ENCODE assay signal across 18 cellular contexts in genomic region chr5:174374206-174374605, GRCh38.
DNase-seq lines count a peak whose midpoint lies in the region; ATAC-seq and TF ChIP-seq lines count a peak whose summit lies in the region.
"Had no signal": no experiment of that assay in that cellular context is flagged by ENCODE, and none has a peak within 500 bp of the region (broad histone marks: within the 10 kb centered on the region; RNA-seq: fewer than 3 reads in every experiment).

No MANE protein-coding gene starts in this region.

- in situ Hi-C loops in G401 (cut with HindIII; ENCODE audit: low sequenced_read_pairs) = no loop called here

- H3K4me3 ChIP-seq in neural progenitor cell = no peak overlapping the region
- no peak overlapping the region for H3K4me3 ChIP-seq in smooth muscle cell
- H3K4me3 ChIP-seq: BLaER1 treated with 17β-estradiol and CSF1 and Interleukin-3, amounts not matched to agents 10 nM and 100 nM had no signal

- TF ChIP-seq CTCF in neural progenitor cell (IDR thresholded peaks at IDR 0.05) = no peak
- TF ChIP-seq CTCF in smooth muscle cell (IDR thresholded peaks at IDR 0.05; ENCODE audit: borderline replicate concordance, insufficient read depth, poor library complexity, severe bottlenecking) = no peak

- peaks cover 1% of the 10 kb centered on the region for H3K9me3 Mint-ChIP-seq in neural progenitor cell
- H3K9me3 Mint-ChIP-seq: CD4-positive, alpha-beta T cell had no signal

- no peaks in the 10 kb centered on the region for H3K9me3 ChIP-seq in neural progenitor cell (ENCODE audit: low read depth)
- H3K9me3 ChIP-seq in smooth muscle cell (replicated peaks; ENCODE audit: low read depth) = no peaks in the 10 kb centered on the region
- H3K9me3 ChIP-seq: Caco-2 had no signal

- H3K4me2 ChIP-seq in neural progenitor cell (no peak overlapping the region), smooth muscle cell (no peak overlapping the region)
- H3K4me2 ChIP-seq: BLaER1 treated with 17β-estradiol and CSF1 and Interleukin-3, amounts not matched to agents 10 nM and 100 nM had no signal

- no peak overlapping the region for H2AFZ ChIP-seq in neural progenitor cell (replicated peaks)
- H2AFZ ChIP-seq in smooth muscle cell (ENCODE audit: low read depth) = no peak overlapping the region

- H3K4me3 Mint-ChIP-seq in neural progenitor cell = no peak overlapping the region
- H3K4me3 Mint-ChIP-seq: B cell; CD4-positive, alpha-beta T cell; CD8-positive, alpha-beta T cell had no signal

- H3K27me3 Mint-ChIP-seq in neural progenitor cell (ENCODE audit: insufficient read depth, low read depth) = peaks cover 11% of the 10 kb centered on the region

- peak overlapping the region; percentile 50 for H3K27ac Mint-ChIP-seq in neural progenitor cell
- H3K27ac Mint-ChIP-seq: B cell; CD4-positive, alpha-beta T cell; CD8-positive, alpha-beta T cell had no signal

- H3K4me1 ChIP-seq in neural progenitor cell = no peaks in the 10 kb centered on the region
- H3K4me1 ChIP-seq in smooth muscle cell (ENCODE audit: low read depth) = no peaks in the 10 kb centered on the region
- H3K4me1 ChIP-seq: Caco-2 had no signal

- ATAC-seq in HG03520 (IDR thresholded peaks at IDR 0.05; ENCODE audit: unreplicated experiment) (no peak), HG02763 (IDR thresholded peaks at IDR 0.05; ENCODE audit: unreplicated experiment) (no peak)
- ATAC-seq: CD8-positive, alpha-beta T cell had no signal

- H3K36me3 ChIP-seq in neural progenitor cell = no peaks in the 10 kb centered on the region
- no peaks in the 10 kb centered on the region for H3K36me3 ChIP-seq in smooth muscle cell (ENCODE audit: low read depth)
- H3K36me3 ChIP-seq: BLaER1 treated with 17β-estradiol and CSF1 and Interleukin-3, amounts not matched to agents 10 nM and 100 nM had no signal

- DNase-seq in G401 (ENCODE audit: low spot score) (peak; percentile 1), neural progenitor cell (ENCODE audit: low spot score) (no peak), smooth muscle cell (lab: John Stamatoyannopoulos, UW; ENCODE audit: unreplicated experiment) (no peak), AG08395 (ENCODE audit: low spot score) (no peak)
- DNase-seq: 8988T; ACHN; AML-193; Caco-2; Calu3; CD4-positive, alpha-beta T cell; CD8-positive, alpha-beta T cell; DMS79 treated with DMSO at 0.1 percent for 48 hours; GF-D8 had no signal

- H4K20me1 ChIP-seq in neural progenitor cell (ENCODE audit: low read depth) (no peaks in the 10 kb centered on the region), smooth muscle cell (ENCODE audit: low read depth) (no peaks in the 10 kb centered on the region)
- H4K20me1 ChIP-seq: BLaER1 treated with 17β-estradiol and CSF1 and Interleukin-3, amounts not matched to agents 10 nM and 100 nM had no signal

- WGBS in smooth muscle cell (ENCODE audit: low lambda C conversion rate) = 73% methylated on average over 8 of the region's 8 CpGs

- no peak overlapping the region for H3K27ac ChIP-seq in neural progenitor cell
- peak overlapping the region; percentile 81 for H3K27ac ChIP-seq in smooth muscle cell (ENCODE audit: low read depth)
- H3K27ac ChIP-seq: BLaER1 treated with 17β-estradiol and CSF1 and Interleukin-3, amounts not matched to agents 10 nM and 100 nM; C4-2B had no signal

- H3F3A ChIP-seq in neural progenitor cell (ENCODE audit: low read depth) (no peaks in the 10 kb centered on the region), smooth muscle cell (ENCODE audit: low read depth) (peaks cover 7% of the 10 kb centered on the region)

- H3K36me3 Mint-ChIP-seq in neural progenitor cell = no peaks in the 10 kb centered on the region
- H3K36me3 Mint-ChIP-seq: CD8-positive, alpha-beta T cell had no signal

- peaks cover 35% of the 10 kb centered on the region for H3K4me1 Mint-ChIP-seq in neural progenitor cell

- H3K9ac ChIP-seq in neural progenitor cell (no peak overlapping the region), smooth muscle cell (ENCODE audit: low read depth) (no peak overlapping the region)
- H3K9ac ChIP-seq: BLaER1 treated with 17β-estradiol and CSF1 and Interleukin-3, amounts not matched to agents 10 nM and 100 nM had no signal

- H3K79me2 ChIP-seq in neural progenitor cell (ENCODE audit: low read depth) = no peaks in the 10 kb centered on the region
- no peaks in the 10 kb centered on the region for H3K79me2 ChIP-seq in smooth muscle cell (ENCODE audit: low read depth)

- H3K27me3 ChIP-seq in neural progenitor cell (no peaks in the 10 kb centered on the region), smooth muscle cell (ENCODE audit: low read depth) (no peaks in the 10 kb centered on the region)
- H3K27me3 ChIP-seq: BLaER1 treated with 17β-estradiol and CSF1 and Interleukin-3, amounts not matched to agents 10 nM and 100 nM had no signal
